In the genomic region with DNA sequence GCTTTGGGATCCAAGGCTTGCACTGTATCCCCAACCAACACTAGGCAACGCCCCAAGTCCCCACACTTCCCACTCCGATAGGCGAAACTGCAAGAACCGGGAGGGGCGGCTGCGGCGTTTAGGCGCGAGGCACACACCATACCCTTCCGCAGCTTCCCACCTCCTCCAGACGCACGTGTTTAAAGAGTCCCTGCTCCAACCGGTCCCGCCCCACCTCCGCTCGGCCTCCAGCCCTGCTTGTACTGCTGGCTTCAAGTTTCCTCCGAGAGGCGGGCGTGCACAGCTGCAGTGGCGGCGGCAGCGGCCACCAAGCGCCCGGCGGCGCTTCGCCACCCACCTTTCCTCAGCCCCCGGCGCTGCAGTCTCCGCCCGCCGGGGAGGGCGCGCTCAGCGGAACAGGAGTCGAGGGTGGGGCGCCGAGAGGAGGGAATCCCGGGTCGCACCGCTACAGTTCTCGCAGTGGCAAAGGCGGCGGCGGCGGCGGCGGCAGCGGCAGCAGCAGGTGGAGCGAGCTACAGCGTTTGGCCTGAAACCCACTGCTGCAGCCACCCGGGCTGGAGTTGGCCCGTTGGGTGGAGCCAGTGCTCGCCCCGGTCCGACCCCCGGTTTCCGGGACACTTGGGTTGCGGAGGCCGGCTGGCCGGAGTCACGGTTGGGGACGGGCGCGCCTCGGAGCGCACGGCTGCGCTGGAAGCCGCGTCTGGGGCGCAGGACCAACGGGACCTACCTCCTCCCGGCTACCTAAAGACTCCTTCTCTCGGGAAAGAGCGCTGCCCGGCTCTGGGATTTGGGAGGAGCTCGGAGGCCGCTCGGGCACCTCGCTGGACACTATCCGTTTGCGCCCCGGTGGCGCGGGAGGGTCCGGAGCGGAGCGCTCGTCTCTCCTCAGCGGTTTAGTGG, we compare ENCODE assay signal across 8 cellular contexts. TPM values are rescaled to one million over a fixed set of nuclear protein-coding genes. Genes with fewer than 3 reads are reported as not detected.
DNase-seq lines count a peak whose midpoint lies in the region; ATAC-seq, FAIRE-seq and TF ChIP-seq lines count a peak whose summit lies in the region.

A gene (plus strand): TSS at position 457 of the 900 bp plus-strand sequence. CDS start 858 bp downstream, outside the sequence.

- ATAC-seq in HG03521 (IDR thresholded peaks at IDR 0.05; ENCODE audit: unreplicated experiment) (peak; percentile 48), Panc1 (peak; percentile 78), GM21825 (IDR thresholded peaks at IDR 0.05; ENCODE audit: unreplicated experiment) (no peak)
- peak in 1 of 2 donors; percentile 31 for ATAC-seq in stimulated activated naive B cell treated with anti-CD40 and anti-IgM and Interleukin-4, amounts not matched to agents 10 μg/mL and 1 μg/mL and 100 μg/mL, for 72 hours (replicated peaks)

- DNase-seq in Panc1 (ENCODE audit: low read depth, low spot score) (no peak), astrocyte of the spinal cord (ENCODE audit: low read depth, low spot score) (peak; percentile 90), kidney (peak; percentile 79), GDM1 (lab: John Stamatoyannopoulos, UW) (no peak)
- no peak for DNase-seq in stimulated activated naive B cell treated with anti-CD40 and anti-IgM and Interleukin-4, amounts not matched to agents 10 μg/mL and 1 μg/mL and 100 μg/mL, for 72 hours

- no peak for FAIRE-seq in kidney (lab: Jason Lieb, UNC)

- H3K9me3 Mint-ChIP-seq in stimulated activated naive B cell treated with anti-CD40 and anti-IgM and Interleukin-4, amounts not matched to agents 10 μg/mL and 1 μg/mL and 100 μg/mL, for 72 hours, result peaks cover 0 to 1% of the 10 kb centered on the region in 2 donors

- peak within 1 kb of the TSS; percentile 87 for H3K27ac Mint-ChIP-seq in stimulated activated naive B cell treated with anti-CD40 and anti-IgM and Interleukin-4, amounts not matched to agents 10 μg/mL and 1 μg/mL and 100 μg/mL, for 72 hours

- H3K4me3 Mint-ChIP-seq in stimulated activated naive B cell treated with anti-CD40 and anti-IgM and Interleukin-4, amounts not matched to agents 10 μg/mL and 1 μg/mL and 100 μg/mL, for 72 hours, result peak within 1 kb of the TSS; percentile 55 to 64

- H3K4me1 Mint-ChIP-seq in stimulated activated naive B cell treated with anti-CD40 and anti-IgM and Interleukin-4, amounts not matched to agents 10 μg/mL and 1 μg/mL and 100 μg/mL, for 72 hours, result peaks cover 9 to 19% of the 10 kb centered on the region in 2 donors

- H4K20me1 ChIP-seq in BLaER1, result no peaks in the 10 kb centered on the region

- CTCF ChIA-PET in Panc1 (lab: Charles Lee), result no interaction called here

- H3K4me3 ChIP-seq in BLaER1, result peak within 1 kb of the TSS; percentile 47
- H3K4me3 ChIP-seq in Panc1 (ENCODE audit: low read depth in 2 of 2, low read length in 2 of 2), result peak within 1 kb of the TSS; percentile 44 to 58
- H3K4me3 ChIP-seq in astrocyte of the spinal cord (ENCODE audit: low read depth, low read length), result peak within 1 kb of the TSS; percentile 78
- peak within 1 kb of the TSS in 1 of 2 donors; percentile 32 for H3K4me3 ChIP-seq in kidney (ENCODE audit: low read length in 2 of 2)

- H3K36me3 ChIP-seq in BLaER1 (no peaks in the 10 kb centered on the region), Panc1 (ENCODE audit: control insufficient read depth, insufficient read depth, low read length) (no peaks in the 10 kb centered on the region), kidney (ENCODE audit: control insufficient read depth in 1 of 2, insufficient read depth in 2 of 2, low read length in 2 of 2) (no peaks in the 10 kb centered on the region)

- H3K27me3 ChIP-seq in BLaER1 (peaks cover 62% of the 10 kb centered on the region), Panc1 (ENCODE audit: control insufficient read depth, insufficient read depth, low read length) (peaks cover 12% of the 10 kb centered on the region)

- peak within 1 kb of the TSS; percentile 24 for H3K4me2 ChIP-seq in BLaER1

- TF ChIP-seq CTCF in Panc1 (IDR thresholded peaks at IDR 0.05), result no peak
- no peak for TF ChIP-seq CTCF in astrocyte of the spinal cord (IDR thresholded peaks at IDR 0.05; ENCODE audit: low read depth, low read length)
- no peak for TF ChIP-seq CTCF in kidney (IDR thresholded peaks at IDR 0.05; ENCODE audit: borderline replicate concordance, extremely low read depth, insufficient read depth)

- BruUV-seq in Panc1 (replicated peaks; lab: Mats Ljungman, UMichigan), result no TSS peak

- peaks cover 7% of the 10 kb centered on the region; the same call in 1 of the 2 replicates for H3K4me1 ChIP-seq in BLaER1
- no peaks in the 10 kb centered on the region for H3K4me1 ChIP-seq in Panc1 (ENCODE audit: control insufficient read depth, insufficient read depth, low read length)
- peaks cover 0 to 13% of the 10 kb centered on the region in 2 donors for H3K4me1 ChIP-seq in kidney (ENCODE audit: control insufficient read depth in 1 of 2, insufficient read depth in 1 of 2, low read depth in 1 of 2, low read length in 2 of 2)

- no peaks in the 10 kb centered on the region for H3K36me3 Mint-ChIP-seq in stimulated activated naive B cell treated with anti-CD40 and anti-IgM and Interleukin-4, amounts not matched to agents 10 μg/mL and 1 μg/mL and 100 μg/mL, for 72 hours

- H3K9ac ChIP-seq in BLaER1, result no peak within 1 kb of the TSS
- no peak within 1 kb of the TSS for H3K9ac ChIP-seq in kidney (ENCODE audit: low read length in 2 of 2)

- H3K27ac ChIP-seq in BLaER1 (no peak within 1 kb of the TSS), Panc1 (ENCODE audit: low read length) (no peak within 1 kb of the TSS), kidney (ENCODE audit: low read depth in 2 of 2, low read length in 2 of 2) (no peak within 1 kb of the TSS)

- in situ Hi-C loops in Panc1 (cut with HindIII; ENCODE audit: low pct_unique_long_range_greater_than_20kb, low sequenced_read_pairs) (no loop called here), astrocyte of the spinal cord (cut with HindIII; ENCODE audit: low sequenced_read_pairs) (loop anchor here (25.0 kb wide), 1 partner anchor 104 kb away; no protein-coding TSS in a partner anchor)

- H3K9me3 ChIP-seq in BLaER1 (peaks cover 40% of the 10 kb centered on the region), Panc1 (ENCODE audit: control insufficient read depth, insufficient read depth, low read depth, low read length) (no peaks in the 10 kb centered on the region), kidney (ENCODE audit: control insufficient read depth in 1 of 2, low read length in 2 of 2) (no peaks in the 10 kb centered on the region)

- intact Hi-C loops in Panc1 (cut with micrococcal nuclease; ENCODE audit: unreplicated experiment), result no loop called here
- intact Hi-C loops in kidney (cut with DNase I), result no loop called here

- POLR2A ChIA-PET in Panc1 (lab: Charles Lee), result no interaction called here

- H3K27me3 Mint-ChIP-seq in stimulated activated naive B cell treated with anti-CD40 and anti-IgM and Interleukin-4, amounts not matched to agents 10 μg/mL and 1 μg/mL and 100 μg/mL, for 72 hours, result peaks cover 52 to 56% of the 10 kb centered on the region in 2 donors

RNA-seq across cellular contexts. Expression of the gene that starts here (rescaled TPM):
- total RNA-seq in Panc1 (2021; ENCODE audit: unreplicated experiment) (3.7 TPM), kidney (4.3 TPM)
- 5.9 TPM for polyA plus RNA-seq in Panc1 (2012; ENCODE audit: insufficient read length)
- polyA plus RNA-seq in kidney (ENCODE audit: insufficient read depth, low read depth, low replicate concordance), result 7.6 TPM

Comparison
In these comparisons a context has a peak if more than half of its experiments do, and no peak if none do; other contexts are left out.
1. DNase-seq: peak in astrocyte of the spinal cord (single experiment) and kidney (single experiment); none in Panc1 (single experiment), stimulated activated naive B cell treated with anti-CD40 and anti-IgM and Interleukin-4, amounts not matched to agents 10 μg/mL and 1 μg/mL and 100 μg/mL, for 72 hours (single experiment) and GDM1 (single experiment).